33 cellular contexts compared by ENCODE assay signal in genomic region chr12:60269611-60270269, GRCh38.
"Had no signal": no experiment of that assay in that cellular context is flagged by ENCODE, and none has a peak within 500 bp of the region (broad histone marks: within the 10 kb centered on the region; RNA-seq: fewer than 3 reads in every experiment).

No MANE protein-coding gene starts in this region.

- H3K9me3 ChIP-seq: Peyer's patch had no signal

- ATAC-seq: activated naive CD4-positive, alpha-beta T cell treated with anti-CD3 and anti-CD28 coated beads, Interleukin-2, amount 50 U/mL, for 72 hours; activated naive CD8-positive, alpha-beta T cell treated with anti-CD3 and anti-CD28 coated beads, Interleukin-2, amount 50 U/mL, for 24 hours; activated T-cell treated with anti-CD3 and anti-CD28 coated beads, Interleukin-2, amount 50 U/mL, for 4 hours; T-cell had no signal

- H3K36me3 Mint-ChIP-seq: activated CD4-positive, alpha-beta memory T cell treated with anti-CD3 and anti-CD28 coated beads for 36 hours; activated naive CD4-positive, alpha-beta T cell treated with anti-CD3 and anti-CD28 coated beads, Interleukin-2, amount 50 U/mL, for 72 hours; T-cell had no signal

- H3K36me3 ChIP-seq: brain microvascular endothelial cell, cardiac muscle cell, Peyer's patch had no signal

- H3K4me3 ChIP-seq: cardiac muscle cell, Peyer's patch had no signal

- H3K4me1 Mint-ChIP-seq: activated CD4-positive, alpha-beta T cell treated with anti-CD3 and anti-CD28 coated beads, Interleukin-2, amount 10 ng/mL, durations not matched to agents 7 days and 5 days; activated naive CD8-positive, alpha-beta T cell treated with anti-CD3 and anti-CD28 coated beads, Interleukin-2, amount 50 U/mL, for 24 hours; T-cell had no signal

- H3K4me3 Mint-ChIP-seq: activated CD4-positive, alpha-beta memory T cell treated with anti-CD3 and anti-CD28 coated beads for 36 hours; activated CD4-positive, alpha-beta T cell treated with anti-CD3 and anti-CD28 coated beads, Interleukin-2, amount 10 ng/mL, durations not matched to agents 7 days and 5 days; activated naive CD8-positive, alpha-beta T cell treated with anti-CD3 and anti-CD28 coated beads, Interleukin-2, amount 50 U/mL, for 24 hours; activated T-cell treated with anti-CD3 and anti-CD28 coated beads, Interleukin-2, amount 50 U/mL, for 4 hours; T-cell had no signal

- H3K27me3 Mint-ChIP-seq: activated CD4-positive, alpha-beta memory T cell treated with anti-CD3 and anti-CD28 coated beads for 36 hours; activated CD4-positive, alpha-beta T cell treated with anti-CD3 and anti-CD28 coated beads, Interleukin-2, amount 10 ng/mL, durations not matched to agents 7 days and 5 days; activated naive CD8-positive, alpha-beta T cell treated with anti-CD3 and anti-CD28 coated beads, Interleukin-2, amount 50 U/mL, for 24 hours; T-cell had no signal

- H3K27ac Mint-ChIP-seq: activated CD4-positive, alpha-beta memory T cell treated with anti-CD3 and anti-CD28 coated beads for 36 hours; activated CD4-positive, alpha-beta T cell treated with anti-CD3 and anti-CD28 coated beads, Interleukin-2, amount 10 ng/mL, durations not matched to agents 7 days and 5 days; activated naive CD4-positive, alpha-beta T cell treated with anti-CD3 and anti-CD28 coated beads, Interleukin-2, amount 50 U/mL, for 72 hours; activated naive CD8-positive, alpha-beta T cell treated with anti-CD3 and anti-CD28 coated beads, Interleukin-2, amount 50 U/mL, for 24 hours; T-cell had no signal

- H3K27ac ChIP-seq: brain microvascular endothelial cell, cardiac muscle cell, Peyer's patch, RWPE1, VCaP had no signal

- H3K4me1 ChIP-seq: Peyer's patch had no signal

- H3K27me3 ChIP-seq: brain microvascular endothelial cell, cardiac muscle cell, Peyer's patch had no signal

- DNase-seq: activated CD4-positive, alpha-beta memory T cell treated with anti-CD3 and anti-CD28 coated beads for 36 hours; activated CD4-positive, alpha-beta T cell treated with anti-CD3 and anti-CD28 coated beads, Interleukin-2, amount 10 ng/mL, durations not matched to agents 7 days and 5 days; activated CD4-positive, CD25-positive, alpha-beta regulatory T cell; activated CD8-positive, alpha-beta memory T cell treated with anti-CD3 and anti-CD28 coated beads for 24 hours; activated effector memory CD4-positive, alpha-beta T cell treated with anti-CD3 and anti-CD28 coated beads, Interleukin-2, amount 50 U/mL, for 16 hours; activated naive CD4-positive, alpha-beta T cell treated with Interleukin-2 at 50 U/mL for 16 hours; activated naive CD8-positive, alpha-beta T cell treated with anti-CD3 and anti-CD28 coated beads, Interleukin-2, amount 50 U/mL, for 24 hours; activated T-cell treated with anti-CD3 and anti-CD28 coated beads, Interleukin-2, amount 50 U/mL, for 4 hours; amniotic stem cell; brain microvascular endothelial cell; IMR-90; Kasumi-1; KBM-7; NCI-H1105 treated with DMSO at 0.1 percent for 48 hours; NCI-H146; NCI-H1930; NCI-H2107; NCI-H2171 treated with DMSO at 0.1 percent for 48 hours; NCI-H226; NCI-H510A treated with DMSO at 0.1 percent for 48 hours; NCI-H69; NK-92 treated with Interleukin-12 subunit alpha and Interleukin-12 subunit beta, amount 100 ng/mL, for 24 hours; Peyer's patch; SHP77; T-cell; T-helper 2 cell; T1000 had no signal

- FAIRE-seq: astrocyte, TTC549 had no signal
